In genomic region chr19:50663280-50663790, GRCh38 we compare ENCODE assay signal across 16 cellular contexts. TPM values are rescaled to one million over a fixed set of nuclear protein-coding genes. Genes with fewer than 3 reads are reported as not detected.
DNase-seq lines count a peak whose midpoint lies in the region; ATAC-seq, FAIRE-seq and TF ChIP-seq lines count a peak whose summit lies in the region.
"Had no signal": no experiment of that assay in that cellular context is flagged by ENCODE, and none has a peak within 500 bp of the region (broad histone marks: within the 10 kb centered on the region; RNA-seq: fewer than 3 reads in every experiment).

No MANE protein-coding gene starts in this region.

- no peaks in the 10 kb centered on the region for H3K36me3 ChIP-seq in PC-3 (ENCODE audit: low read depth, low read length)
- H3K36me3 ChIP-seq: heart left ventricle, sigmoid colon had no signal

- no peak for DNase-seq in AG04450 (ENCODE audit: low read depth, low spot score)
- DNase-seq in H54 (ENCODE audit: insufficient read length, low spot score): peak; percentile 77
- peak; percentile 54 for DNase-seq in PC-3
- DNase-seq in foreskin keratinocyte: no peak
- no peak for DNase-seq in Kasumi-1 (lab: John Stamatoyannopoulos, UW)
- DNase-seq: activated gamma-delta T cell treated with Interleukin-2 at 50 U/mL for 16 hours; body of pancreas; CD4-positive, alpha-beta T cell; heart left ventricle; left colon; naive B cell; sigmoid colon had no signal

- CTCF ChIA-PET in AG04450 (lab: Charles Lee) (no interaction called here), PC-3 (lab: Charles Lee) (interaction anchor here (0.6 kb wide), 2 partner anchors 36 to 56 kb away, joined by 3 to 8 read pairs; no protein-coding TSS in a partner anchor)

- no peaks in the 10 kb centered on the region for H4K20me1 ChIP-seq in PC-3 (ENCODE audit: low read length)

- H2AFZ ChIP-seq in PC-3 (ENCODE audit: low read length): no peak overlapping the region

- H3K9me3 ChIP-seq in AG04450 (ENCODE audit: control insufficient read depth, insufficient read depth, low read length): peaks cover 12% of the 10 kb centered on the region
- no peaks in the 10 kb centered on the region for H3K9me3 ChIP-seq in PC-3 (ENCODE audit: low read length)
- H3K9me3 ChIP-seq: body of pancreas, heart left ventricle, sigmoid colon had no signal

- H3K4me2 ChIP-seq in PC-3 (ENCODE audit: low read length): no peak overlapping the region

- H3K4me3 ChIP-seq in AG04450 (ENCODE audit: low read depth, low read length) (no peak overlapping the region), PC-3 (ENCODE audit: low read length) (no peak overlapping the region)
- H3K4me3 ChIP-seq: body of pancreas, heart left ventricle, sigmoid colon had no signal

- H3K9me2 ChIP-seq in PC-3 (replicated peaks; ENCODE audit: low read length): no peaks in the 10 kb centered on the region

- intact Hi-C loops in PC-3 (cut with micrococcal nuclease): no loop called here

- FAIRE-seq in H54 (lab: Jason Lieb, UNC): peak; percentile 55

- H3F3A ChIP-seq in PC-3 (ENCODE audit: low read length, unreplicated experiment): no peaks in the 10 kb centered on the region

- peaks cover 8% of the 10 kb centered on the region for H3K4me1 ChIP-seq in PC-3 (ENCODE audit: insufficient read depth, low read length)
- no peaks in the 10 kb centered on the region for H3K4me1 ChIP-seq in foreskin keratinocyte

- H3K27ac ChIP-seq in AG04450 (ENCODE audit: low read depth, low read length) (no peak overlapping the region), PC-3 (ENCODE audit: low read length) (no peak overlapping the region), foreskin keratinocyte (no peak overlapping the region)
- H3K27ac ChIP-seq: body of pancreas, heart left ventricle, sigmoid colon had no signal

- TF ChIP-seq POLR2A in H54 (IDR thresholded peaks at IDR 0.05; ENCODE audit: low read depth, low read length): no peak

- no peak overlapping the region for H3K9ac ChIP-seq in PC-3 (ENCODE audit: low read length)

- no TSS peak for BruUV-seq in PC-3 (replicated peaks; lab: Mats Ljungman, UMichigan)

- ATAC-seq in PC-3 (peak; percentile 53), foreskin keratinocyte (no peak), GM19328 (IDR thresholded peaks at IDR 0.05; ENCODE audit: unreplicated experiment) (no peak), HG03565 (IDR thresholded peaks at IDR 0.05; ENCODE audit: unreplicated experiment) (no peak), HG02763 (IDR thresholded peaks at IDR 0.05; ENCODE audit: unreplicated experiment) (no peak)
- ATAC-seq: body of pancreas, heart left ventricle, left colon had no signal

- H3K27me3 ChIP-seq in AG04450 (ENCODE audit: control insufficient read depth, insufficient read depth, low read length): peaks cover 26% of the 10 kb centered on the region
- peaks cover 16% of the 10 kb centered on the region for H3K27me3 ChIP-seq in PC-3 (ENCODE audit: low read length)
- H3K27me3 ChIP-seq in foreskin keratinocyte: peaks cover 62% of the 10 kb centered on the region

- POLR2A ChIA-PET in AG04450 (lab: Yijun Ruan, JAX): no interaction called here
- POLR2A ChIA-PET in PC-3 (lab: Charles Lee; ENCODE audit: unreplicated experiment): no interaction called here

- no peaks in the 10 kb centered on the region for H3K79me2 ChIP-seq in PC-3 (ENCODE audit: low read length)

- TF ChIP-seq CTCF in AG04450 (IDR thresholded peaks at IDR 0.05; ENCODE audit: low read depth, low read length): 0 out of 2 replicates have a peak, but pooled peaks have one; percentile 6
- peak; percentile 59 for TF ChIP-seq CTCF in PC-3 (conservative IDR thresholded peaks at IDR 0.05; ENCODE audit: low read depth, low read length)
- peak; percentile 35 for TF ChIP-seq CTCF in foreskin keratinocyte (conservative IDR thresholded peaks at IDR 0.05)

RNA-seq across cellular contexts. Expression of gene C19orf81, which starts 14.1 kb away (rescaled TPM):
- polyA plus RNA-seq in AG04450 (2011; rRNA removed) (not detected in 2 replicates), foreskin keratinocyte (0.21 TPM in 1 of 2 replicates, not detected in the other)
- not detected in 2 replicates for polyA minus RNA-seq in AG04450 (2011; rRNA and poly(A)+ RNA removed)
- total RNA-seq in PC-3 (2014; rRNA removed) (5.7 and 20.0 TPM in 2 replicates), foreskin keratinocyte (not detected in 2 replicates)
- total RNA-seq: body of pancreas; CD4-positive, alpha-beta T cell; left colon; sigmoid colon; T-helper 2 cell treated with Interferon-gamma antibody and Interleukin-4, amounts not matched to agents 100 ng/mL and 5 ng/mL, for 36 hours had no signal
- polyA plus RNA-seq: heart left ventricle, sigmoid colon had no signal

RNA-seq across cellular contexts. Expression of gene SYT3, which starts 23.7 kb away (rescaled TPM):
- polyA plus RNA-seq in AG04450 (2011; rRNA removed) (0.02 and 0.05 TPM in 2 replicates), foreskin keratinocyte (not detected in 2 replicates)
- polyA minus RNA-seq in AG04450 (2011; rRNA and poly(A)+ RNA removed): not detected in 2 replicates
- total RNA-seq in PC-3 (2014; rRNA removed) (0.12 and 0.18 TPM in 2 replicates), foreskin keratinocyte (not detected in 2 replicates)
- total RNA-seq: CD4-positive, alpha-beta T cell; left colon; T-helper 2 cell treated with Interferon-gamma antibody and Interleukin-4, amounts not matched to agents 100 ng/mL and 5 ng/mL, for 36 hours had no signal

RNA-seq across cellular contexts. Expression of gene SHANK1, which starts 56.3 kb away (rescaled TPM):
- polyA plus RNA-seq in AG04450 (2011; rRNA removed): 2.4 and 3.5 TPM in 2 replicates
- polyA minus RNA-seq in AG04450 (2011; rRNA and poly(A)+ RNA removed): 3.5 and 9.2 TPM in 2 replicates
- 0.12 and 0.47 TPM in 2 replicates for total RNA-seq in PC-3 (2014; rRNA removed)
- 0.21 and 0.37 TPM in 2 replicates for total RNA-seq in foreskin keratinocyte
- polyA plus RNA-seq in foreskin keratinocyte: 0.08 and 0.15 TPM in 2 replicates
- total RNA-seq: CD4-positive, alpha-beta T cell; T-helper 2 cell treated with Interferon-gamma antibody and Interleukin-4, amounts not matched to agents 100 ng/mL and 5 ng/mL, for 36 hours had no signal

RNA-seq across cellular contexts. Expression of gene CLEC11A, which starts 59.8 kb away (rescaled TPM):
- polyA plus RNA-seq in AG04450 (2011; rRNA removed) (43.9 and 64.1 TPM in 2 replicates), foreskin keratinocyte (3.0 and 4.9 TPM in 2 replicates)
- 8.5 and 10.2 TPM in 2 replicates for polyA minus RNA-seq in AG04450 (2011; rRNA and poly(A)+ RNA removed)
- total RNA-seq in PC-3 (2014; rRNA removed) (2.3 and 2.4 TPM in 2 replicates), foreskin keratinocyte (1.7 and 2.1 TPM in 2 replicates)

Comparison
In these comparisons a context has a peak if more than half of its experiments do, and no peak if none do; other contexts are left out.
1. DNase-seq: peak in H54 (single experiment) and PC-3 (single experiment); none in AG04450 (single experiment), foreskin keratinocyte (0 of 2) and Kasumi-1 (0 of 2).
2. CTCF ChIP-seq: peak in every context shown above with its lines; median percentile 59 in PC-3; 35 in foreskin keratinocyte; 6 in AG04450.